ENCODE assay signal across 2 cellular contexts in genomic region chr7:87154166-87154565, GRCh38.
TF ChIP-seq lines count a peak whose summit lies in the region.

No MANE protein-coding gene starts in this region.

TF ChIP-seq in A549, 52 proteins besides CTCF, POLR2A, EP300 and RAD21 (continued from another document):
- no peak for TF ChIP-seq CHD2 (IDR thresholded peaks at IDR 0.05; ENCODE audit: low read length, partially characterized antibody)

TF ChIP-seq in K562, 482 proteins besides CTCF, POLR2A, EP300 and RAD21 (continued from another document):
- peak in 1 of 2 experiments; percentile 22 for TF ChIP-seq AFF1 (IDR thresholded peaks at IDR 0.05; ENCODE audit: low read depth in 1 of 2, partially characterized antibody in 2 of 2)
- TF ChIP-seq YY1 (IDR thresholded peaks at IDR 0.05; ENCODE audit: borderline replicate concordance in 1 of 3, control insufficient read depth in 1 of 3, extremely low read depth in 1 of 3, insufficient read depth in 3 of 3, insufficient read length in 1 of 3, insufficient replicate concordance in 2 of 3, low read depth in 1 of 3, low read length in 2 of 3) = no peak
- no peak for TF ChIP-seq ZNF239 (CRISPR knock-in tag; IDR thresholded peaks at IDR 0.05)
- peak; percentile 50 for TF ChIP-seq PRDM10 (IDR thresholded peaks at IDR 0.05; ENCODE audit: partially characterized antibody)
- no peak for TF ChIP-seq ZNF347 (CRISPR knock-in tag; IDR thresholded peaks at IDR 0.05; ENCODE audit: low read depth)
- no peak for TF ChIP-seq POLR2G (IDR thresholded peaks at IDR 0.05; ENCODE audit: low read depth, low read length)
